In the genomic region with DNA sequence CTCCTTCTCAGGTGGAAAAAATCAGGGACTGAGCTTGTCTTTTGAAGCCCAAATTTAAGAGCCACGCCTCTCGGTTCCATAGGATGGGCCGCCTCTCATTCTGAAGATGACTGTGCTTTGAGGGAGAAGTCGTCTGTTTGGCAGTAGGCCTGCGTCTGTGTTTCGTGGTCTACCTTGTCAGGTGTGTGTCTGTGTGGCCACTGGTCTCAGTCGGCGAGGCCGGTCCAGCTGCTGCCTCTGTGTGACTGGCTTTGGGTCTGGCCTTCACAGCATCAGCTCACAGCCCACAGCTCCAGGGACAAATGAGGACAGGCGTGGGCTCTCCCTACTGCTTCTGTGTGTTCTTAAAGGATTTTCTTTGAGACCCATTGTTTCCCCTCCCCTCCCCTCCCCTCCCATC, we compare ENCODE assay signal across 14 cellular contexts. TPM values are rescaled to one million over a fixed set of nuclear protein-coding genes. Genes with fewer than 3 reads are reported as not detected.
A peak's percentile ranks its signal among the peaks of the same experiment; 100 is the strongest.
DNase-seq lines count a peak whose midpoint lies in the region; ATAC-seq and TF ChIP-seq lines count a peak whose summit lies in the region.
"Had no signal": no experiment of that assay in that cellular context is flagged by ENCODE, and none has a peak within 500 bp of the region (broad histone marks: within the 10 kb centered on the region; RNA-seq: fewer than 3 reads in every experiment).

No MANE protein-coding gene starts in this region.

- H3K27ac ChIP-seq in IMR-90 (ENCODE audit: insufficient read depth, low read length) (no peak overlapping the region), colonic mucosa (no peak overlapping the region), neural progenitor cell (no peak overlapping the region), upper lobe of right lung (no peak overlapping the region)
- H3K27ac ChIP-seq: A549 had no signal

- no peak overlapping the region for H3K56ac ChIP-seq in IMR-90 (ENCODE audit: extremely low read depth, insufficient read depth, low read length)

- H3K27me3 ChIP-seq in IMR-90 (ENCODE audit: control insufficient read depth, insufficient read depth, low read length) (no peaks in the 10 kb centered on the region), colonic mucosa (no peaks in the 10 kb centered on the region), neural progenitor cell (no peaks in the 10 kb centered on the region), upper lobe of right lung (no peaks in the 10 kb centered on the region), BE2C (no peaks in the 10 kb centered on the region; the same call in 1 of the 2 replicates)

- peaks cover 14% of the 10 kb centered on the region for H3K4me1 Mint-ChIP-seq in neural progenitor cell
- H3K4me1 Mint-ChIP-seq: CD14-positive monocyte had no signal

- CTCF ChIA-PET in IMR-90 (lab: Yijun Ruan, JAX): no interaction called here

- no peak for TF ChIP-seq POLR2A in IMR-90 (IDR thresholded peaks at IDR 0.05; ENCODE audit: low read depth, low read length)

- H3K9me3 Mint-ChIP-seq in neural progenitor cell: peaks cover 2% of the 10 kb centered on the region
- H3K9me3 Mint-ChIP-seq: CD8-positive, alpha-beta T cell had no signal

- H3K27ac Mint-ChIP-seq in neural progenitor cell: peak overlapping the region; percentile 60
- H3K27ac Mint-ChIP-seq: CD8-positive, alpha-beta T cell had no signal

- H3K79me2 ChIP-seq in neural progenitor cell (ENCODE audit: low read depth): no peaks in the 10 kb centered on the region

- H2BK20ac ChIP-seq in IMR-90 (ENCODE audit: low read depth, low read length): no peak overlapping the region

- H3K4me2 ChIP-seq in IMR-90 (ENCODE audit: low read depth, low read length) (no peak overlapping the region), neural progenitor cell (no peak overlapping the region)
- H3K4me2 ChIP-seq: A549 had no signal

- ATAC-seq in IMR-90 (ENCODE audit: low read depth) (no peak), upper lobe of right lung (no peak), GM21619 (IDR thresholded peaks at IDR 0.05; ENCODE audit: unreplicated experiment) (no peak), GM19351 (IDR thresholded peaks at IDR 0.05; ENCODE audit: unreplicated experiment) (no peak)
- ATAC-seq: A549; CD8-positive, alpha-beta T cell had no signal

- in situ Hi-C loops in IMR-90 (cut with MboI; ENCODE audit: low sequenced_read_pairs): no loop called here

- POLR2A ChIA-PET in IMR-90 (lab: Charles Lee; ENCODE audit: unreplicated experiment): no interaction called here

- TF ChIP-seq RAD21 in IMR-90 (IDR thresholded peaks at IDR 0.05; ENCODE audit: low read length): no peak

- no peak overlapping the region for H4K8ac ChIP-seq in IMR-90 (ENCODE audit: low read depth in 2 of 2, low read length in 2 of 2)

- H3K4me1 ChIP-seq in IMR-90 (ENCODE audit: control insufficient read depth, insufficient read depth, low read length) (no peaks in the 10 kb centered on the region; the same call in 1 of the 2 replicates), colonic mucosa (no peaks in the 10 kb centered on the region), neural progenitor cell (peaks cover 12% of the 10 kb centered on the region), upper lobe of right lung (no peaks in the 10 kb centered on the region), BE2C (no peaks in the 10 kb centered on the region)

- no peak overlapping the region for H3K4me3 ChIP-seq in IMR-90 (ENCODE audit: insufficient read depth, low read depth, low read length)
- no peak overlapping the region for H3K4me3 ChIP-seq in colonic mucosa
- H3K4me3 ChIP-seq in neural progenitor cell: no peak overlapping the region
- H3K4me3 ChIP-seq in upper lobe of right lung: no peak overlapping the region
- H3K4me3 ChIP-seq in BE2C (ENCODE audit: low read depth, low read length): no peak overlapping the region
- H3K4me3 ChIP-seq: A549 had no signal

- no TSS peak for BruUV-seq in IMR-90 (replicated peaks; lab: Mats Ljungman, UMichigan)

- H3K79me1 ChIP-seq in IMR-90 (ENCODE audit: low read depth in 1 of 2, low read length in 2 of 2): no peaks in the 10 kb centered on the region

- H3K9me1 ChIP-seq in IMR-90 (ENCODE audit: insufficient read depth, low read length): no peaks in the 10 kb centered on the region

- no peak overlapping the region for H2BK5ac ChIP-seq in IMR-90 (ENCODE audit: low read depth, low read length, poor library complexity, severe bottlenecking)

- H3K9ac ChIP-seq in IMR-90 (ENCODE audit: low read depth, low read length) (no peak overlapping the region), colonic mucosa (ENCODE audit: low read depth in 2 of 2, low read length in 2 of 2) (no peak overlapping the region), neural progenitor cell (no peak overlapping the region)

- H2AFZ ChIP-seq in IMR-90 (replicated peaks; ENCODE audit: low read length, poor library complexity): peak overlapping the region; percentile 37
- H2AFZ ChIP-seq in neural progenitor cell (replicated peaks): no peak overlapping the region

- H3K36me3 Mint-ChIP-seq in neural progenitor cell: peaks cover 9% of the 10 kb centered on the region
- H3K36me3 Mint-ChIP-seq: CD14-positive monocyte; CD8-positive, alpha-beta T cell had no signal

- TF ChIP-seq CTCF in IMR-90 (conservative IDR thresholded peaks at IDR 0.05; ENCODE audit: low read depth, low read length) (no peak), colonic mucosa (IDR thresholded peaks at IDR 0.05) (no peak), neural progenitor cell (IDR thresholded peaks at IDR 0.05) (no peak), upper lobe of right lung (IDR thresholded peaks at IDR 0.05) (no peak), BE2C (IDR thresholded peaks at IDR 0.05; ENCODE audit: low read depth, low read length) (no peak)

- no peak overlapping the region for H2AK5ac ChIP-seq in IMR-90 (ENCODE audit: low read depth, low read length)

- H2BK120ac ChIP-seq in IMR-90 (ENCODE audit: low read depth, low read length): no peak overlapping the region

- DNase-seq in IMR-90: no peak
- peak; percentile 15 for DNase-seq in colonic mucosa
- DNase-seq in neural progenitor cell (ENCODE audit: low spot score): peak; percentile 22
- DNase-seq in upper lobe of right lung: peak; percentile 51
- no peak for DNase-seq in BE2C
- DNase-seq: CD8-positive, alpha-beta T cell; COR-L47; DMS153; DMS79 treated with DMSO at 0.1 percent for 48 hours; EL had no signal

- WGBS in IMR-90 (ENCODE audit: extremely low coverage in 2 of 2, insufficient read length in 1 of 2), 2 experiments: 90% methylated on average over 2 of the region's 10 CpGs; no CpG with 5 or more reads in 1 of the 2 experiments

- no peaks in the 10 kb centered on the region for H3F3A ChIP-seq in neural progenitor cell (ENCODE audit: low read depth)

- H3K18ac ChIP-seq in IMR-90 (ENCODE audit: low read depth, low read length): no peak overlapping the region

- peaks cover 1% of the 10 kb centered on the region; the same call in 1 of the 2 replicates for H3K9me3 ChIP-seq in IMR-90 (ENCODE audit: control insufficient read depth, insufficient read depth, low read length)
- H3K9me3 ChIP-seq in colonic mucosa: no peaks in the 10 kb centered on the region
- no peaks in the 10 kb centered on the region for H3K9me3 ChIP-seq in neural progenitor cell (ENCODE audit: low read depth)
- H3K9me3 ChIP-seq in upper lobe of right lung: no peaks in the 10 kb centered on the region
- no peaks in the 10 kb centered on the region; the same call in 1 of the 2 replicates for H3K9me3 ChIP-seq in BE2C
- H3K9me3 ChIP-seq: A549 had no signal

- H3K36me3 ChIP-seq in IMR-90 (ENCODE audit: control insufficient read depth, insufficient read depth, low read length): no peaks in the 10 kb centered on the region
- no peaks in the 10 kb centered on the region for H3K36me3 ChIP-seq in colonic mucosa
- H3K36me3 ChIP-seq in neural progenitor cell: no peaks in the 10 kb centered on the region
- H3K36me3 ChIP-seq in upper lobe of right lung: no peaks in the 10 kb centered on the region
- H3K36me3 ChIP-seq in BE2C: no peaks in the 10 kb centered on the region

- no peak overlapping the region for H3K14ac ChIP-seq in IMR-90 (replicated peaks; ENCODE audit: low read depth, low read length)

- intact Hi-C loops in IMR-90 (cut with micrococcal nuclease) (no loop called here), colonic mucosa (cut with DNase I) (no loop called here), upper lobe of right lung (cut with DNase I) (no loop called here)

- dilution Hi-C loops in IMR-90 (cut with HindIII; ENCODE audit: low sequenced_read_pairs, unreplicated experiment): no loop called here

- H3K23ac ChIP-seq in IMR-90 (ENCODE audit: low read depth, low read length): no peak overlapping the region

- H4K20me1 ChIP-seq in IMR-90 (ENCODE audit: insufficient read depth, low read length): no peaks in the 10 kb centered on the region
- H4K20me1 ChIP-seq in neural progenitor cell (ENCODE audit: low read depth): no peaks in the 10 kb centered on the region

- H3K4ac ChIP-seq in IMR-90 (ENCODE audit: low read depth, low read length): no peak overlapping the region

- no peak overlapping the region for H2AK9ac ChIP-seq in IMR-90 (replicated peaks; ENCODE audit: low read depth, low read length, poor library complexity)

- H2BK15ac ChIP-seq in IMR-90 (ENCODE audit: low read depth, low read length): no peak overlapping the region

- H4K5ac ChIP-seq in IMR-90 (ENCODE audit: low read depth, low read length): no peak overlapping the region

- H3K27me3 Mint-ChIP-seq in neural progenitor cell (ENCODE audit: insufficient read depth, low read depth): peaks cover 18% of the 10 kb centered on the region

- H4K91ac ChIP-seq in IMR-90 (ENCODE audit: insufficient read depth, low read depth, low read length): no peak overlapping the region

- no peak overlapping the region for H3K4me3 Mint-ChIP-seq in neural progenitor cell
- H3K4me3 Mint-ChIP-seq: CD14-positive monocyte; CD8-positive, alpha-beta T cell had no signal

TF ChIP-seq in IMR-90, 13 proteins besides CTCF, POLR2A, EP300 and RAD21 (continues in another document):
- no peak for TF ChIP-seq BHLHE40 (IDR thresholded peaks at IDR 0.05; ENCODE audit: low read depth, low read length)
- TF ChIP-seq CHD1 (IDR thresholded peaks at IDR 0.05; ENCODE audit: low read depth, low read length): no peak
- TF ChIP-seq SMC3 (IDR thresholded peaks at IDR 0.05; ENCODE audit: low read depth, low read length): no peak
- no peak for TF ChIP-seq RFX5 (IDR thresholded peaks at IDR 0.05; ENCODE audit: low read depth, low read length)
- no peak for TF ChIP-seq MAZ (IDR thresholded peaks at IDR 0.05; ENCODE audit: borderline replicate concordance, low read depth, low read length)
- TF ChIP-seq FOS (IDR thresholded peaks at IDR 0.05; ENCODE audit: low read depth, low read length): no peak
- TF ChIP-seq CEBPB (IDR thresholded peaks at IDR 0.05; ENCODE audit: low read depth, low read length): no peak
- no peak for TF ChIP-seq NFE2L2 (IDR thresholded peaks at IDR 0.05; ENCODE audit: low read depth, low read length)

RNA-seq across cellular contexts. Expression of a gene that starts 50.3 kb away (rescaled TPM):
- under 0.01 and 0.18 TPM in 2 replicates for total RNA-seq in IMR-90 (2012; rRNA removed)
- polyA plus RNA-seq in IMR-90 (2012; rRNA removed): 0.05 TPM in 1 of 2 replicates, not detected in the other
- 0.03 TPM in 1 of 2 replicates, not detected in the other for polyA plus RNA-seq in IMR-90 (2012; cell fraction: cytosol; rRNA removed)
- 0.07 and 0.08 TPM in 2 replicates for polyA plus RNA-seq in IMR-90 (2012; cell fraction: nucleus; rRNA removed; ENCODE audit: low replicate concordance)
- total RNA-seq in colonic mucosa: 100 to 1,000 TPM; 114 to 205 TPM
- total RNA-seq in neural progenitor cell (ENCODE audit: low replicate concordance): 1.3 and 1.5 TPM in 2 replicates
- total RNA-seq in upper lobe of right lung: not detected
- polyA plus RNA-seq in BE2C (2012; ENCODE audit: insufficient read depth, insufficient read length, low read depth): 0.06 TPM
- total RNA-seq: CD8-positive, alpha-beta T cell had no signal
- polyA plus RNA-seq: CD14-positive monocyte had no signal

Comparison
In these comparisons a context has a peak if more than half of its experiments do, and no peak if none do; other contexts are left out.
1. DNase-seq: peak in colonic mucosa (single experiment), neural progenitor cell (single experiment) and upper lobe of right lung (single experiment); none in IMR-90 (single experiment) and BE2C (single experiment).
2. RNA of a gene that starts 50.3 kb away (total RNA-seq): 114 to 205 TPM in colonic mucosa; 1.3 to 1.5 TPM in neural progenitor cell, under 0.01 to 0.18 TPM in IMR-90 and not detected in upper lobe of right lung (single experiment); every median in the first group is over 10 times any median in the second.